10 cellular contexts compared by ENCODE assay signal in genomic region chr6:118444796-118445195, GRCh38.
DNase-seq lines count a peak whose midpoint lies in the region; ATAC-seq lines count a peak whose summit lies in the region.
"Had no signal": no experiment of that assay in that cellular context is flagged by ENCODE, and none has a peak within 500 bp of the region (broad histone marks: within the 10 kb centered on the region; RNA-seq: fewer than 3 reads in every experiment).

No MANE protein-coding gene starts in this region.

- DNase-seq in AG08396 (ENCODE audit: low spot score) (no peak), NCI-H2107 (lab: John Stamatoyannopoulos, UW) (no peak), posterior cingulate gyrus (no peak)
- DNase-seq: Caco-2; CD4-positive, alpha-beta T cell had no signal

- intact Hi-C loops in posterior cingulate gyrus (cut with DNase I): no loop called here

- peak; percentile 52 for ATAC-seq in GM18873 (IDR thresholded peaks at IDR 0.05; ENCODE audit: low FRiP score, unreplicated experiment)
- peak; percentile 75 for ATAC-seq in GM21381 (IDR thresholded peaks at IDR 0.05; ENCODE audit: unreplicated experiment)
- ATAC-seq in HG02938 (IDR thresholded peaks at IDR 0.05; ENCODE audit: unreplicated experiment): peak; percentile 70
- peak; percentile 75 for ATAC-seq in HG03520 (IDR thresholded peaks at IDR 0.05; ENCODE audit: unreplicated experiment)
- no peak for ATAC-seq in HG02759 (IDR thresholded peaks at IDR 0.05; ENCODE audit: unreplicated experiment)
